14 cellular contexts compared by ENCODE assay signal in genomic region chr7:47622586-47622945, GRCh38. TPM values are rescaled to one million over a fixed set of nuclear protein-coding genes. Genes with fewer than 3 reads are reported as not detected.
DNase-seq lines count a peak whose midpoint lies in the region; ATAC-seq lines count a peak whose summit lies in the region.
"Had no signal": no experiment of that assay in that cellular context is flagged by ENCODE, and none has a peak within 500 bp of the region (broad histone marks: within the 10 kb centered on the region; RNA-seq: fewer than 3 reads in every experiment).

No MANE protein-coding gene starts in this region.

- H3K27me3 Mint-ChIP-seq in IgD-negative memory B cell, result no peaks in the 10 kb centered on the region
- no peaks in the 10 kb centered on the region for H3K27me3 Mint-ChIP-seq in naive thymus-derived CD4-positive, alpha-beta T cell
- H3K27me3 Mint-ChIP-seq: CD4-positive, CD25-positive, alpha-beta regulatory T cell had no signal

- POLR2A ChIA-PET in naive thymus-derived CD4-positive, alpha-beta T cell (lab: Charles Lee), result no interaction called here

- H3K36me3 ChIP-seq in muscle layer of colon (ENCODE audit: insufficient read depth, low read length) (no peaks in the 10 kb centered on the region), subcutaneous abdominal adipose tissue (ENCODE audit: control insufficient read depth in 5 of 5, insufficient read depth in 5 of 5, low read length in 5 of 5) (no peaks in the 10 kb centered on the region)
- H3K36me3 ChIP-seq in naive thymus-derived CD4-positive, alpha-beta T cell (ENCODE audit: control insufficient read depth in 2 of 3, insufficient read depth in 3 of 3, low read length in 3 of 3), result no peaks in the 10 kb centered on the region

- no peak for DNase-seq in naive thymus-derived CD4-positive, alpha-beta T cell
- no peak for DNase-seq in substantia nigra (lab: John Stamatoyannopoulos, UW)
- DNase-seq: activated CD4-positive, alpha-beta T cell treated with anti-CD3 and anti-CD28 coated beads, Interleukin-2, amount 50 U/mL, for 4 hours; CD4-positive, CD25-positive, alpha-beta regulatory T cell; GF-D8; left colon; NCI-H1105; NCI-H524 had no signal

- CTCF ChIA-PET in naive thymus-derived CD4-positive, alpha-beta T cell (lab: Charles Lee), result no interaction called here

- H3K27ac Mint-ChIP-seq in IgD-negative memory B cell, result peak overlapping the region in 2 of 3 donors; percentile 39 to 86
- no peak overlapping the region for H3K27ac Mint-ChIP-seq in naive thymus-derived CD4-positive, alpha-beta T cell
- H3K27ac Mint-ChIP-seq: CD4-positive, CD25-positive, alpha-beta regulatory T cell had no signal

- no peak for ATAC-seq in naive thymus-derived CD4-positive, alpha-beta T cell
- no peak for ATAC-seq in HG03520 (IDR thresholded peaks at IDR 0.05; ENCODE audit: unreplicated experiment)
- ATAC-seq in GM21381 (IDR thresholded peaks at IDR 0.05; ENCODE audit: unreplicated experiment), result no peak
- ATAC-seq: left colon had no signal

- peaks cover 36% of the 10 kb centered on the region for H3K4me1 ChIP-seq in muscle layer of colon (ENCODE audit: insufficient read depth, low read length)
- peaks cover 0 to 25% (median 22%) of the 10 kb centered on the region in 5 donors for H3K4me1 ChIP-seq in subcutaneous abdominal adipose tissue (ENCODE audit: control insufficient read depth in 5 of 5, insufficient read depth in 5 of 5, low read length in 5 of 5)
- H3K4me1 ChIP-seq in naive thymus-derived CD4-positive, alpha-beta T cell (ENCODE audit: control insufficient read depth in 2 of 2, insufficient read depth in 2 of 2, low read length in 2 of 2), result no peaks in the 10 kb centered on the region

- no peak overlapping the region for H3K4me3 ChIP-seq in muscle layer of colon (ENCODE audit: low read depth in 1 of 2, low read length in 2 of 2)
- peak overlapping the region in 1 of 5 donors; percentile 23 for H3K4me3 ChIP-seq in subcutaneous abdominal adipose tissue (ENCODE audit: low read depth in 1 of 5, low read length in 5 of 5)
- H3K4me3 ChIP-seq in naive thymus-derived CD4-positive, alpha-beta T cell (ENCODE audit: low read length), result no peak overlapping the region

- peak overlapping the region in 3 of 4 donors; percentile 65 to 79 (median 70) for H3K4me3 Mint-ChIP-seq in IgD-negative memory B cell
- no peak overlapping the region for H3K4me3 Mint-ChIP-seq in naive thymus-derived CD4-positive, alpha-beta T cell
- H3K4me3 Mint-ChIP-seq: CD4-positive, CD25-positive, alpha-beta regulatory T cell had no signal

- H3K27me3 ChIP-seq in muscle layer of colon (ENCODE audit: control insufficient read depth in 1 of 2, insufficient read depth in 2 of 2, low read length in 2 of 2) (no peaks in the 10 kb centered on the region), subcutaneous abdominal adipose tissue (ENCODE audit: control insufficient read depth in 5 of 5, insufficient read depth in 4 of 5, low read length in 5 of 5) (no peaks in the 10 kb centered on the region)
- H3K27me3 ChIP-seq in naive thymus-derived CD4-positive, alpha-beta T cell (ENCODE audit: control insufficient read depth in 2 of 2, insufficient read depth in 2 of 2, low read length in 2 of 2), result no peaks in the 10 kb centered on the region

- H3K9me3 Mint-ChIP-seq in IgD-negative memory B cell, result peaks cover 0 to 2% (median 1%) of the 10 kb centered on the region in 3 donors
- peaks cover 0 to 3% (median 0%) of the 10 kb centered on the region in 11 donors for H3K9me3 Mint-ChIP-seq in naive thymus-derived CD4-positive, alpha-beta T cell

- H3K27ac ChIP-seq in cingulate gyrus (ENCODE audit: low read depth, low read length) (peak overlapping the region; percentile 75), muscle layer of colon (ENCODE audit: low read depth, low read length) (peak overlapping the region; percentile 70), subcutaneous abdominal adipose tissue (ENCODE audit: low read depth, low read length) (peak overlapping the region; percentile 47), substantia nigra (ENCODE audit: low read depth, low read length, poor library complexity, severe bottlenecking) (no peak overlapping the region)
- H3K27ac ChIP-seq in naive thymus-derived CD4-positive, alpha-beta T cell (ENCODE audit: low read depth, low read length), result no peak overlapping the region

- intact Hi-C loops in naive thymus-derived CD4-positive, alpha-beta T cell (cut with micrococcal nuclease), result no loop called here

- peaks cover 2% of the 10 kb centered on the region for H3K36me3 Mint-ChIP-seq in IgD-negative memory B cell
- no peaks in the 10 kb centered on the region for H3K36me3 Mint-ChIP-seq in naive thymus-derived CD4-positive, alpha-beta T cell
- H3K36me3 Mint-ChIP-seq: CD4-positive, CD25-positive, alpha-beta regulatory T cell had no signal

- H3K9ac ChIP-seq in muscle layer of colon (ENCODE audit: low read length), result no peak overlapping the region
- peak overlapping the region in 1 of 5 donors; percentile 19 for H3K9ac ChIP-seq in subcutaneous abdominal adipose tissue (ENCODE audit: low read length in 5 of 5)

- H3K4me1 Mint-ChIP-seq in IgD-negative memory B cell, result peaks cover 38 to 47% (median 41%) of the 10 kb centered on the region in 3 donors
- H3K4me1 Mint-ChIP-seq in naive thymus-derived CD4-positive, alpha-beta T cell, result peaks cover 0 to 10% (median 0%) of the 10 kb centered on the region in 7 donors
- H3K4me1 Mint-ChIP-seq: CD4-positive, CD25-positive, alpha-beta regulatory T cell had no signal

- H3K9me3 ChIP-seq in muscle layer of colon (ENCODE audit: low read length), result no peaks in the 10 kb centered on the region
- H3K9me3 ChIP-seq in subcutaneous abdominal adipose tissue (ENCODE audit: control insufficient read depth in 5 of 5, low read length in 5 of 5), result no peaks in the 10 kb centered on the region
- no peaks in the 10 kb centered on the region for H3K9me3 ChIP-seq in naive thymus-derived CD4-positive, alpha-beta T cell (ENCODE audit: control insufficient read depth in 2 of 3, low read length in 3 of 3)

RNA-seq across cellular contexts. Expression of gene TNS3, which starts 40.7 kb away (rescaled TPM):
- polyA plus RNA-seq in IgD-negative memory B cell, result 12.5 TPM
- total RNA-seq in naive thymus-derived CD4-positive, alpha-beta T cell, result 10 to 100 TPM in 1 of 5 experiments, 1 to 10 TPM in 3, under 1 TPM in 1; 0.85 to 38.3 (median 2.6) TPM
- not detected for polyA plus RNA-seq in naive thymus-derived CD4-positive, alpha-beta T cell
- polyA plus RNA-seq: CD4-positive, CD25-positive, alpha-beta regulatory T cell had no signal

Comparison
In these comparisons a context has a peak if more than half of its experiments do, and no peak if none do; other contexts are left out.
1. H3K27ac Mint-ChIP-seq: peak in IgD-negative memory B cell (2 of 3); none in naive thymus-derived CD4-positive, alpha-beta T cell (0 of 9).
2. H3K4me3 Mint-ChIP-seq: peak in IgD-negative memory B cell (3 of 4); none in naive thymus-derived CD4-positive, alpha-beta T cell (0 of 10).
3. H3K27ac ChIP-seq: peak in cingulate gyrus (single experiment), muscle layer of colon (single experiment) and subcutaneous abdominal adipose tissue (single experiment); none in naive thymus-derived CD4-positive, alpha-beta T cell (single experiment) and substantia nigra (single experiment).
4. RNA of gene TNS3, which starts 40.7 kb away (polyA plus RNA-seq): 12.5 TPM in IgD-negative memory B cell (single experiment); not detected in naive thymus-derived CD4-positive, alpha-beta T cell; every median in the first group is over 10 times any median in the second.